Comparison of ENCODE assay signal across 8 cellular contexts in genomic region chr19:57748029-57748428, GRCh38. TPM values are rescaled to one million over a fixed set of nuclear protein-coding genes. Genes with fewer than 3 reads are reported as not detected.
DNase-seq lines count a peak whose midpoint lies in the region; TF ChIP-seq lines count a peak whose summit lies in the region.

No MANE protein-coding gene starts in this region.

- H3K79me2 ChIP-seq in parathyroid adenoma, result peaks cover 36% of the 10 kb centered on the region

- H3K9me3 ChIP-seq in SJSA1 (replicated peaks), result peaks cover 22% of the 10 kb centered on the region
- peaks cover 0 to 56% (median 43%) of the 10 kb centered on the region in 4 donors for H3K9me3 ChIP-seq in esophagus muscularis mucosa
- no peaks in the 10 kb centered on the region for H3K9me3 ChIP-seq in parathyroid adenoma (ENCODE audit: control insufficient read depth, low read length)

- H3K36me3 ChIP-seq in SJSA1 (peaks cover 56% of the 10 kb centered on the region), esophagus muscularis mucosa (peaks cover 34 to 50% (median 46%) of the 10 kb centered on the region in 4 donors), parathyroid adenoma (ENCODE audit: control insufficient read depth, insufficient read depth, low read length) (no peaks in the 10 kb centered on the region)

- no peak for TF ChIP-seq EP300 in esophagus muscularis mucosa (IDR thresholded peaks at IDR 0.05)

- H3K4me3 ChIP-seq in GM12865 (ENCODE audit: low read depth, low read length) (peak overlapping the region; percentile 83; the same call in 1 of the 2 replicates), SJSA1 (0 out of 2 replicates have a peak overlapping the region, but pooled peaks have one; percentile 5), esophagus muscularis mucosa (peak overlapping the region; percentile 80 to 96 (median 86)), parathyroid adenoma (ENCODE audit: low read depth, low read length) (peak overlapping the region; percentile 93)

- no peak for DNase-seq in GM12865 (ENCODE audit: low read depth)
- no peak for DNase-seq in SJSA1 (ENCODE audit: low read depth in 1 of 2, low spot score in 2 of 2)
- DNase-seq in esophagus muscularis mucosa (ENCODE audit: extremely low spot score), result no peak
- DNase-seq in effector CD8-positive, alpha-beta T cell (lab: John Stamatoyannopoulos, UW), result no peak
- DNase-seq in OCI-M2 (lab: John Stamatoyannopoulos, UW; ENCODE audit: unreplicated experiment), result no peak
- no peak for DNase-seq in activated CD4-positive, CD25-positive, alpha-beta regulatory T cell treated with anti-CD3 and anti-CD28 coated beads, Interleukin-2, amount 50 U/mL, for 72 hours
- no peak for DNase-seq in cerebellum (ENCODE audit: low spot score)

- TF ChIP-seq POLR2A in esophagus muscularis mucosa (IDR thresholded peaks at IDR 0.05; ENCODE audit: low read depth), result no peak

- no peak overlapping the region for H3K27ac ChIP-seq in SJSA1
- H3K27ac ChIP-seq in esophagus muscularis mucosa (replicated peaks in 1 of 4), result no peak overlapping the region
- no peak overlapping the region for H3K27ac ChIP-seq in parathyroid adenoma

- 94% methylated on average over 3 of the region's 3 CpGs for WGBS in esophagus muscularis mucosa

- H2AFZ ChIP-seq in parathyroid adenoma, result no peak overlapping the region

- H3K4me1 ChIP-seq in SJSA1 (replicated peaks), result peaks cover 7% of the 10 kb centered on the region; the same call in 1 of the 2 replicates
- peaks cover 17 to 25% (median 21%) of the 10 kb centered on the region in 4 donors for H3K4me1 ChIP-seq in esophagus muscularis mucosa
- H3K4me1 ChIP-seq in parathyroid adenoma, result peaks cover 19% of the 10 kb centered on the region

- H3K27me3 ChIP-seq in SJSA1 (replicated peaks) (no peaks in the 10 kb centered on the region), esophagus muscularis mucosa (no peaks in the 10 kb centered on the region), parathyroid adenoma (ENCODE audit: control insufficient read depth, insufficient read depth, low read length) (no peaks in the 10 kb centered on the region)

- H3K9ac ChIP-seq in parathyroid adenoma, result no peak overlapping the region

- intact Hi-C loops in esophagus muscularis mucosa (cut with DNase I), result loop anchor here (10.0 kb wide), 2 partner anchors 67 to 407 kb away; partner anchors contain the start of genes ZNF329 and ZNF552

- TF ChIP-seq CTCF in GM12865 (IDR thresholded peaks at IDR 0.05; ENCODE audit: insufficient read depth, low read depth, low read length, missing control alignments), result no peak
- TF ChIP-seq CTCF in esophagus muscularis mucosa (IDR thresholded peaks at IDR 0.05), result no peak
- no peak for TF ChIP-seq CTCF in parathyroid adenoma (IDR thresholded peaks at IDR 0.05)

- peak overlapping the region; percentile 95 for H3K4me2 ChIP-seq in parathyroid adenoma (ENCODE audit: low read length)

RNA-seq across cellular contexts. Expression of gene ZNF776, which starts 1.4 kb away (rescaled TPM):
- 5.7 and 13.0 TPM in 2 replicates for total RNA-seq in SJSA1 (2014; rRNA removed; shearing (Covaris generic))
- total RNA-seq in esophagus muscularis mucosa (10 to 100 TPM in 3 of 4 donors, 1 to 10 TPM in 1; 9.8 to 19.1 (median 14.1) TPM), cerebellum (48.5 TPM)

RNA-seq across cellular contexts. Expression of gene ZNF671, which starts 20.6 kb away (rescaled TPM):
- 2.0 and 4.8 TPM in 2 replicates for total RNA-seq in SJSA1 (2014; rRNA removed; shearing (Covaris generic))
- total RNA-seq in esophagus muscularis mucosa, result 10 to 100 TPM in 1 of 4 donors, 1 to 10 TPM in 3; 8.3 to 13.4 (median 9.8) TPM
- total RNA-seq in cerebellum, result 21.7 TPM

RNA-seq across cellular contexts. Expression of gene ZNF586, which starts 21.4 kb away (rescaled TPM):
- 10.7 and 18.2 TPM in 2 replicates for total RNA-seq in SJSA1 (2014; rRNA removed; shearing (Covaris generic))
- 10 to 100 TPM; 11.8 to 16.6 (median 13.0) TPM for total RNA-seq in esophagus muscularis mucosa
- 58.6 TPM for total RNA-seq in cerebellum

RNA-seq across cellular contexts. Expression of gene ZNF154, which starts 39.0 kb away (rescaled TPM):
- total RNA-seq in SJSA1 (2014; rRNA removed; shearing (Covaris generic)), result 0.91 and 0.92 TPM in 2 replicates
- total RNA-seq in esophagus muscularis mucosa (1 to 10 TPM; 5.0 to 8.7 (median 7.1) TPM), cerebellum (44.0 TPM)

Comparison
In these comparisons a context has a peak if more than half of its experiments do, and no peak if none do; other contexts are left out.
1. H3K4me3 ChIP-seq: peak in every context shown above with its lines; median percentile 93 in parathyroid adenoma; 86 in esophagus muscularis mucosa; 83 in GM12865; 5 in SJSA1.